In the genomic region with DNA sequence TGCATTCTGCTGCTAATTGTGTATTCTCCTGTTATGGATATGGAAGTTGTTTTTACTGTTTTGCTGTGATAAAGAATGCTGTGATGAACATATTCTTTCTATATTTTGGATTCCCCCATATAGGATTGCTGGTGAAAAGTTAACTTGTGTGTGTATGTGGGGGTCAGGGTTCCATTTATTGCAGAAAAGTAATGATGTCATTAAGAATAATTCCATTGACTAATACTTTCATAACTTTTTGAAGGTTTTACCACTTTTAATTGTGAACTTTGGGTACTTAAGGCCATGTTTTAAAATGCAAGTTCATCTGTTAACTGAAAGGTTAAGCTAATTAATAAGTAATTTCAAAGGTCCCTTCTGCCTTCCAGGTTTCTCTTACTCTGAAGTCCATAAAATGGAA, we compare ENCODE assay signal across 38 cellular contexts.
"Had no signal": no experiment of that assay in that cellular context is flagged by ENCODE, and none has a peak within 500 bp of the region (broad histone marks: within the 10 kb centered on the region; RNA-seq: fewer than 3 reads in every experiment).

No MANE protein-coding gene starts in this region.

- H3K27ac ChIP-seq: adrenal gland, ascending aorta, body of pancreas, brain microvascular endothelial cell, breast epithelium, cardiac muscle cell had no signal

- H3K9me3 Mint-ChIP-seq: activated naive CD4-positive, alpha-beta T cell treated with anti-CD3 and anti-CD28 coated beads for 36 hours; activated naive CD4-positive, alpha-beta T cell treated with anti-CD3 and anti-CD28 coated beads, Interleukin-2, amount 10 ng/mL, durations not matched to agents 7 days and 5 days; activated naive CD4-positive, alpha-beta T cell treated with anti-CD3 and anti-CD28 coated beads, Interleukin-2, amount 50 U/mL, for 24 hours; activated naive CD4-positive, alpha-beta T cell treated with anti-CD3 and anti-CD28 coated beads, Interleukin-2, amount 50 U/mL, for 72 hours; activated naive CD8-positive, alpha-beta T cell treated with anti-CD3 and anti-CD28 coated beads for 36 hours; activated naive CD8-positive, alpha-beta T cell treated with anti-CD3 and anti-CD28 coated beads, Interleukin-2, amount 10 ng/mL, durations not matched to agents 7 days and 5 days; activated naive CD8-positive, alpha-beta T cell treated with anti-CD3 and anti-CD28 coated beads, Interleukin-2, amount 50 U/mL, for 24 hours; activated T-cell treated with anti-CD3 and anti-CD28 coated beads, Interleukin-2, amount 50 U/mL, for 24 hours; activated T-cell treated with anti-CD3 and anti-CD28 coated beads, Interleukin-2, amount 50 U/mL, for 4 hours; activated T-cell treated with anti-CD3 and anti-CD28 coated beads, Interleukin-2, amount 50 U/mL, for 72 hours; activated T-helper 1 cell treated with anti-CD3 and anti-CD28 coated beads, Interleukin-12 subunit alpha, Interleukin-12 subunit beta, Interleukin-2, Interleukin-4 antibody, amounts not matched to agents 30 ng/mL and 10 ng/mL and 1 ng/mL, durations not matched to agents 14 hours and 24 hours and 36 hours; activated T-helper 17 cell treated with anti-CD3 and anti-CD28 coated beads, Interleukin-2, amount 50 U/mL, for 72 hours; activated T-helper 2 cell treated with anti-CD3 and anti-CD28 coated beads, Interferon-gamma antibody, Interleukin-2, Interleukin-4, amounts not matched to agents 10 μg/mL and 5 μg/mL and 100 μg/mL, durations not matched to agents 14 hours and 24 hours and 36 hours; central memory CD8-positive, alpha-beta T cell had no signal

- H3K4me3 ChIP-seq: adrenal gland, ascending aorta, body of pancreas, breast epithelium, cardiac muscle cell had no signal

- H3K4me1 ChIP-seq: ascending aorta, breast epithelium had no signal

- FAIRE-seq: bronchial epithelial cell had no signal

- H3K27me3 Mint-ChIP-seq: activated naive CD4-positive, alpha-beta T cell treated with anti-CD3 and anti-CD28 coated beads, Interleukin-2, amount 50 U/mL, for 24 hours; activated T-helper 17 cell treated with anti-CD3 and anti-CD28 coated beads, Interleukin-2, amount 50 U/mL, for 72 hours; brain; central memory CD8-positive, alpha-beta T cell had no signal

- H3K36me3 Mint-ChIP-seq: activated naive CD4-positive, alpha-beta T cell treated with anti-CD3 and anti-CD28 coated beads, Interleukin-2, amount 10 ng/mL, durations not matched to agents 7 days and 5 days; activated naive CD4-positive, alpha-beta T cell treated with anti-CD3 and anti-CD28 coated beads, Interleukin-2, amount 50 U/mL, for 24 hours; activated naive CD4-positive, alpha-beta T cell treated with anti-CD3 and anti-CD28 coated beads, Interleukin-2, amount 50 U/mL, for 72 hours; activated naive CD8-positive, alpha-beta T cell; activated naive CD8-positive, alpha-beta T cell treated with anti-CD3 and anti-CD28 coated beads for 36 hours; activated naive CD8-positive, alpha-beta T cell treated with anti-CD3 and anti-CD28 coated beads, Interleukin-2, amount 10 ng/mL, durations not matched to agents 7 days and 5 days had no signal

- H3K4me3 Mint-ChIP-seq: activated naive CD4-positive, alpha-beta T cell treated with anti-CD3 and anti-CD28 coated beads for 36 hours; activated naive CD4-positive, alpha-beta T cell treated with anti-CD3 and anti-CD28 coated beads, Interleukin-2, amount 10 ng/mL, durations not matched to agents 7 days and 5 days; activated naive CD4-positive, alpha-beta T cell treated with anti-CD3 and anti-CD28 coated beads, Interleukin-2, amount 50 U/mL, for 24 hours; activated naive CD8-positive, alpha-beta T cell; activated naive CD8-positive, alpha-beta T cell treated with anti-CD3 and anti-CD28 coated beads for 36 hours; activated naive CD8-positive, alpha-beta T cell treated with anti-CD3 and anti-CD28 coated beads, Interleukin-2, amount 10 ng/mL, durations not matched to agents 7 days and 5 days; activated naive CD8-positive, alpha-beta T cell treated with anti-CD3 and anti-CD28 coated beads, Interleukin-2, amount 50 U/mL, for 24 hours; activated T-cell treated with anti-CD3 and anti-CD28 coated beads, Interleukin-2, amount 50 U/mL, for 24 hours; activated T-cell treated with anti-CD3 and anti-CD28 coated beads, Interleukin-2, amount 50 U/mL, for 4 hours; activated T-cell treated with anti-CD3 and anti-CD28 coated beads, Interleukin-2, amount 50 U/mL, for 72 hours; activated T-helper 1 cell treated with anti-CD3 and anti-CD28 coated beads, Interleukin-12 subunit alpha, Interleukin-12 subunit beta, Interleukin-2, Interleukin-4 antibody, amounts not matched to agents 30 ng/mL and 10 ng/mL and 1 ng/mL, durations not matched to agents 14 hours and 24 hours and 36 hours; activated T-helper 17 cell treated with anti-CD3 and anti-CD28 coated beads, Interleukin-2, amount 50 U/mL, for 72 hours; central memory CD8-positive, alpha-beta T cell had no signal

- H3K27me3 ChIP-seq: adrenal gland, ascending aorta, body of pancreas, brain microvascular endothelial cell, breast epithelium, cardiac muscle cell had no signal

- H3K9me3 ChIP-seq: adrenal gland, ascending aorta, breast epithelium had no signal

- H3K27ac Mint-ChIP-seq: activated naive CD4-positive, alpha-beta T cell treated with anti-CD3 and anti-CD28 coated beads for 36 hours; activated naive CD4-positive, alpha-beta T cell treated with anti-CD3 and anti-CD28 coated beads, Interleukin-2, amount 10 ng/mL, durations not matched to agents 7 days and 5 days; activated naive CD4-positive, alpha-beta T cell treated with anti-CD3 and anti-CD28 coated beads, Interleukin-2, amount 50 U/mL, for 24 hours; activated naive CD4-positive, alpha-beta T cell treated with anti-CD3 and anti-CD28 coated beads, Interleukin-2, amount 50 U/mL, for 72 hours; activated naive CD8-positive, alpha-beta T cell; activated naive CD8-positive, alpha-beta T cell treated with anti-CD3 and anti-CD28 coated beads for 36 hours; activated naive CD8-positive, alpha-beta T cell treated with anti-CD3 and anti-CD28 coated beads, Interleukin-2, amount 10 ng/mL, durations not matched to agents 7 days and 5 days; activated naive CD8-positive, alpha-beta T cell treated with anti-CD3 and anti-CD28 coated beads, Interleukin-2, amount 50 U/mL, for 24 hours; activated T-cell treated with anti-CD3 and anti-CD28 coated beads, Interleukin-2, amount 50 U/mL, for 24 hours; activated T-cell treated with anti-CD3 and anti-CD28 coated beads, Interleukin-2, amount 50 U/mL, for 72 hours; activated T-helper 1 cell treated with anti-CD3 and anti-CD28 coated beads, Interleukin-12 subunit alpha, Interleukin-12 subunit beta, Interleukin-2, Interleukin-4 antibody, amounts not matched to agents 30 ng/mL and 10 ng/mL and 1 ng/mL, durations not matched to agents 14 hours and 24 hours and 36 hours; activated T-helper 17 cell treated with anti-CD3 and anti-CD28 coated beads, Interleukin-2, amount 50 U/mL, for 72 hours; activated T-helper 2 cell treated with anti-CD3 and anti-CD28 coated beads, Interferon-gamma antibody, Interleukin-2, Interleukin-4, amounts not matched to agents 10 μg/mL and 5 μg/mL and 100 μg/mL, durations not matched to agents 14 hours and 24 hours and 36 hours; brain had no signal

- H3K36me3 ChIP-seq: adrenal gland, ascending aorta, brain microvascular endothelial cell, breast epithelium, cardiac muscle cell had no signal

- DNase-seq: activated effector memory CD4-positive, alpha-beta T cell treated with anti-CD3 and anti-CD28 coated beads, Interleukin-2, amount 50 U/mL, for 16 hours; activated effector memory CD4-positive, alpha-beta T cell treated with Interleukin-2 at 50 U/mL for 16 hours; activated gamma-delta T cell; activated gamma-delta T cell treated with Interleukin-2 at 50 U/mL for 16 hours; activated naive CD4-positive, alpha-beta T cell; activated naive CD4-positive, alpha-beta T cell treated with anti-CD3 and anti-CD28 coated beads for 36 hours; activated naive CD4-positive, alpha-beta T cell treated with anti-CD3 and anti-CD28 coated beads, Interleukin-2, amount 10 ng/mL, durations not matched to agents 7 days and 5 days; activated naive CD4-positive, alpha-beta T cell treated with anti-CD3 and anti-CD28 coated beads, Interleukin-2, amount 50 U/mL, for 16 hours; activated naive CD4-positive, alpha-beta T cell treated with Interleukin-2 at 50 U/mL for 16 hours; activated naive CD8-positive, alpha-beta T cell treated with anti-CD3 and anti-CD28 coated beads for 36 hours; activated naive CD8-positive, alpha-beta T cell treated with anti-CD3 and anti-CD28 coated beads, Interleukin-2, amount 10 ng/mL, durations not matched to agents 7 days and 5 days; activated naive CD8-positive, alpha-beta T cell treated with anti-CD3 and anti-CD28 coated beads, Interleukin-2, amount 50 U/mL, for 24 hours; activated T-cell treated with anti-CD3 and anti-CD28 coated beads, Interleukin-2, amount 50 U/mL, for 24 hours; activated T-cell treated with anti-CD3 and anti-CD28 coated beads, Interleukin-2, amount 50 U/mL, for 4 hours; activated T-cell treated with anti-CD3 and anti-CD28 coated beads, Interleukin-2, amount 50 U/mL, for 48 hours; activated T-cell treated with anti-CD3 and anti-CD28 coated beads, Interleukin-2, amount 50 U/mL, for 72 hours; adrenal gland; amniotic stem cell; amygdala; anterior cingulate cortex; aorta; body of pancreas; brain microvascular endothelial cell; caudate nucleus; central memory CD4-positive, alpha-beta T cell; cerebellar nuclear complex had no signal

- ATAC-seq: activated naive CD4-positive, alpha-beta T cell treated with anti-CD3 and anti-CD28 coated beads, Interleukin-2, amount 50 U/mL, for 72 hours; activated naive CD8-positive, alpha-beta T cell treated with anti-CD3 and anti-CD28 coated beads, Interleukin-2, amount 50 U/mL, for 24 hours; activated T-cell treated with anti-CD3 and anti-CD28 coated beads, Interleukin-2, amount 50 U/mL, for 4 hours; activated T-cell treated with anti-CD3 and anti-CD28 coated beads, Interleukin-2, amount 50 U/mL, for 72 hours; activated T-helper 17 cell treated with anti-CD3 and anti-CD28 coated beads, Interleukin-2, amount 50 U/mL, for 72 hours; body of pancreas had no signal
